Comparison of ENCODE assay signal across 19 cellular contexts in genomic region chr14:101844752-101845151, GRCh38.
DNase-seq lines count a peak whose midpoint lies in the region; ATAC-seq and TF ChIP-seq lines count a peak whose summit lies in the region.
"Had no signal": no experiment of that assay in that cellular context is flagged by ENCODE, and none has a peak within 500 bp of the region (broad histone marks: within the 10 kb centered on the region; RNA-seq: fewer than 3 reads in every experiment).

No MANE protein-coding gene starts in this region.

- no peaks in the 10 kb centered on the region for H3K9me3 ChIP-seq in CD8-positive, alpha-beta memory T cell (ENCODE audit: low read length)
- no peaks in the 10 kb centered on the region for H3K9me3 ChIP-seq in naive thymus-derived CD4-positive, alpha-beta T cell (ENCODE audit: control insufficient read depth in 2 of 3, low read length in 3 of 3)

- no peak overlapping the region for H3K27ac ChIP-seq in CD8-positive, alpha-beta memory T cell (ENCODE audit: low read depth, low read length)
- peak overlapping the region; percentile 30 for H3K27ac ChIP-seq in naive thymus-derived CD4-positive, alpha-beta T cell (ENCODE audit: low read depth, low read length)
- H3K27ac ChIP-seq: KMS-11, RWPE1 had no signal

- ATAC-seq in WTC11 (no peak), GM19395 (IDR thresholded peaks at IDR 0.05; ENCODE audit: unreplicated experiment) (no peak)
- no peak for ATAC-seq in naive thymus-derived CD4-positive, alpha-beta T cell
- ATAC-seq: SK-N-SH treated with all-trans-retinoic acid at 6 μM for 48 hours had no signal

- no peaks in the 10 kb centered on the region for H3K27me3 Mint-ChIP-seq in activated T-cell treated with anti-CD3 and anti-CD28 coated beads, Interleukin-2, amount 50 U/mL, for 24 hours
- H3K27me3 Mint-ChIP-seq in CD8-positive, alpha-beta memory T cell = no peaks in the 10 kb centered on the region
- no peaks in the 10 kb centered on the region for H3K27me3 Mint-ChIP-seq in WTC11 (ENCODE audit: low read depth)
- no peaks in the 10 kb centered on the region for H3K27me3 Mint-ChIP-seq in naive thymus-derived CD4-positive, alpha-beta T cell

- CTCF ChIA-PET in CD8-positive, alpha-beta memory T cell (lab: Charles Lee) = interaction anchor here (0.9 to 3.9 kb wide), 12 partner anchors 9 to 138 kb away, joined by 3 to 29 read pairs (median 4); no protein-coding TSS in a partner anchor
- CTCF ChIA-PET in WTC11 (lab: Charles Lee) = interaction anchor here (1.1 to 2.4 kb wide), 2 partner anchors 74 to 138 kb away, joined by 3 to 14 read pairs; no protein-coding TSS in a partner anchor
- CTCF ChIA-PET in naive thymus-derived CD4-positive, alpha-beta T cell (lab: Charles Lee) = interaction anchor here (0.9 to 3.6 kb wide), 6 partner anchors 9 to 137 kb away, joined by 3 to 42 read pairs (median 6); no protein-coding TSS in a partner anchor

- no peaks in the 10 kb centered on the region for H3K9me3 Mint-ChIP-seq in activated T-cell treated with anti-CD3 and anti-CD28 coated beads, Interleukin-2, amount 50 U/mL, for 24 hours
- H3K9me3 Mint-ChIP-seq in CD8-positive, alpha-beta memory T cell = no peaks in the 10 kb centered on the region
- no peaks in the 10 kb centered on the region for H3K9me3 Mint-ChIP-seq in WTC11
- H3K9me3 Mint-ChIP-seq in naive thymus-derived CD4-positive, alpha-beta T cell = no peaks in the 10 kb centered on the region
- H3K9me3 Mint-ChIP-seq: nephron had no signal

- H3K4me3 ChIP-seq in CD8-positive, alpha-beta memory T cell (ENCODE audit: low read length) = no peak overlapping the region
- no peak overlapping the region for H3K4me3 ChIP-seq in naive thymus-derived CD4-positive, alpha-beta T cell (ENCODE audit: low read length)

- peaks cover 64% of the 10 kb centered on the region for H3K36me3 Mint-ChIP-seq in activated T-cell treated with anti-CD3 and anti-CD28 coated beads, Interleukin-2, amount 50 U/mL, for 24 hours (ENCODE audit: low read depth)
- H3K36me3 Mint-ChIP-seq in CD8-positive, alpha-beta memory T cell = peaks cover 0 to 79% (median 8%) of the 10 kb centered on the region in 3 donors
- H3K36me3 Mint-ChIP-seq in WTC11 = no peaks in the 10 kb centered on the region
- peaks cover 3 to 21% (median 4%) of the 10 kb centered on the region in 5 donors for H3K36me3 Mint-ChIP-seq in naive thymus-derived CD4-positive, alpha-beta T cell

- POLR2A ChIA-PET in CD8-positive, alpha-beta memory T cell (lab: Charles Lee) = interaction anchor here (1.2 to 1.7 kb wide), 4 partner anchors 10 to 138 kb away, joined by 3 to 4 read pairs (median 4); no protein-coding TSS in a partner anchor
- POLR2A ChIA-PET in WTC11 (lab: Charles Lee) = no interaction called here
- POLR2A ChIA-PET in naive thymus-derived CD4-positive, alpha-beta T cell (lab: Charles Lee) = interaction anchor here (0.6 to 6.8 kb wide), 8 partner anchors 9 to 137 kb away, joined by 3 to 52 read pairs (median 5); no protein-coding TSS in a partner anchor

- peak overlapping the region; percentile 92 for H3K27ac Mint-ChIP-seq in activated T-cell treated with anti-CD3 and anti-CD28 coated beads, Interleukin-2, amount 50 U/mL, for 24 hours
- H3K27ac Mint-ChIP-seq in CD8-positive, alpha-beta memory T cell = peak overlapping the region in 7 of 8 donors; percentile 37 to 96 (median 80)
- 0 out of 2 replicates have a peak overlapping the region, but pooled peaks have one; percentile 21 for H3K27ac Mint-ChIP-seq in WTC11
- H3K27ac Mint-ChIP-seq in naive thymus-derived CD4-positive, alpha-beta T cell = peak overlapping the region in 7 of 9 donors; percentile 34 to 88 (median 79)
- H3K27ac Mint-ChIP-seq: nephron had no signal

- no peak for TF ChIP-seq CTCF in WTC11 (IDR thresholded peaks at IDR 0.05)

- no peak for DNase-seq in activated T-cell treated with anti-CD3 and anti-CD28 coated beads, Interleukin-2, amount 50 U/mL, for 24 hours
- no peak for DNase-seq in activated T-cell treated with anti-CD3 and anti-CD28 coated beads, Interleukin-2, amount 50 U/mL, for 1 hour
- DNase-seq in CD8-positive, alpha-beta memory T cell = no peak
- DNase-seq in WTC11 (ENCODE audit: low spot score) = no peak
- DNase-seq in naive thymus-derived CD4-positive, alpha-beta T cell = no peak
- DNase-seq in NCI-H82 treated with DMSO at 0.1 percent for 48 hours (lab: John Stamatoyannopoulos, UW; ENCODE audit: unreplicated experiment) = no peak
- DNase-seq in HPDE6-E6E7 (ENCODE audit: extremely low spot score) = no peak
- DNase-seq: activated CD4-positive, alpha-beta T cell treated with anti-CD3 and anti-CD28 coated beads, Interleukin-2, amount 50 U/mL, for 1 hour; hippocampal formation; islet precursor cell; NCI-H1930; NK-92 treated with Interleukin-12 subunit alpha and Interleukin-12 subunit beta, amount 100 ng/mL, for 24 hours; small intestine; stimulated activated CD4-positive, alpha-beta T cell treated with anti-CD3 and anti-CD28 coated beads, Interleukin-4, amount 100 ng/mL, for 24 hours had no signal

- no peak overlapping the region for H3K4me3 Mint-ChIP-seq in activated T-cell treated with anti-CD3 and anti-CD28 coated beads, Interleukin-2, amount 50 U/mL, for 24 hours
- peak overlapping the region in 3 of 7 donors; percentile 3 to 44 (median 21) for H3K4me3 Mint-ChIP-seq in CD8-positive, alpha-beta memory T cell
- no peak overlapping the region for H3K4me3 Mint-ChIP-seq in WTC11
- peak overlapping the region in 1 of 10 donors; percentile 12 for H3K4me3 Mint-ChIP-seq in naive thymus-derived CD4-positive, alpha-beta T cell
- H3K4me3 Mint-ChIP-seq: nephron had no signal

- intact Hi-C loops in naive thymus-derived CD4-positive, alpha-beta T cell (cut with micrococcal nuclease) = loop anchor here (5.0 kb wide), 1 partner anchor 33 kb away; no protein-coding TSS in a partner anchor

- peaks cover 88% of the 10 kb centered on the region for H3K4me1 ChIP-seq in CD8-positive, alpha-beta memory T cell (ENCODE audit: insufficient read depth, low read length)
- H3K4me1 ChIP-seq in naive thymus-derived CD4-positive, alpha-beta T cell (ENCODE audit: control insufficient read depth in 2 of 2, insufficient read depth in 2 of 2, low read length in 2 of 2) = peaks cover 54 to 60% of the 10 kb centered on the region in 2 donors

- H3K4me1 Mint-ChIP-seq in activated T-cell treated with anti-CD3 and anti-CD28 coated beads, Interleukin-2, amount 50 U/mL, for 24 hours (ENCODE audit: low read depth) = peaks cover 94% of the 10 kb centered on the region
- peaks cover 84 to 100% (median 96%) of the 10 kb centered on the region in 3 donors for H3K4me1 Mint-ChIP-seq in CD8-positive, alpha-beta memory T cell
- peaks cover 31% of the 10 kb centered on the region for H3K4me1 Mint-ChIP-seq in WTC11
- peaks cover 70 to 99% (median 93%) of the 10 kb centered on the region in 7 donors for H3K4me1 Mint-ChIP-seq in naive thymus-derived CD4-positive, alpha-beta T cell

- H3K27me3 ChIP-seq in CD8-positive, alpha-beta memory T cell (ENCODE audit: insufficient read depth, low read length, poor library complexity, severe bottlenecking) = no peaks in the 10 kb centered on the region
- H3K27me3 ChIP-seq in naive thymus-derived CD4-positive, alpha-beta T cell (ENCODE audit: control insufficient read depth in 2 of 2, insufficient read depth in 2 of 2, low read length in 2 of 2) = no peaks in the 10 kb centered on the region

- H3K36me3 ChIP-seq in CD8-positive, alpha-beta memory T cell (ENCODE audit: insufficient read depth, low read length) = peaks cover 13% of the 10 kb centered on the region
- H3K36me3 ChIP-seq in naive thymus-derived CD4-positive, alpha-beta T cell (ENCODE audit: control insufficient read depth in 2 of 3, insufficient read depth in 3 of 3, low read length in 3 of 3) = peaks cover 0 to 6% (median 0%) of the 10 kb centered on the region in 3 experiments

TF ChIP-seq in WTC11, 78 proteins besides CTCF, POLR2A, EP300 and RAD21 (continues in another document):
- TF ChIP-seq NFYB (CRISPR knock-in tag; conservative IDR thresholded peaks at IDR 0.05; ENCODE audit: low read depth) (no peak), TCF7 (CRISPR knock-in tag; IDR thresholded peaks at IDR 0.05; ENCODE audit: low read depth) (no peak), KAT7 (CRISPR knock-in tag; IDR thresholded peaks at IDR 0.05; ENCODE audit: borderline replicate concordance) (no peak), PRRX2 (CRISPR knock-in tag; IDR thresholded peaks at IDR 0.05) (no peak)
- TF ChIP-seq, protein P1, sequence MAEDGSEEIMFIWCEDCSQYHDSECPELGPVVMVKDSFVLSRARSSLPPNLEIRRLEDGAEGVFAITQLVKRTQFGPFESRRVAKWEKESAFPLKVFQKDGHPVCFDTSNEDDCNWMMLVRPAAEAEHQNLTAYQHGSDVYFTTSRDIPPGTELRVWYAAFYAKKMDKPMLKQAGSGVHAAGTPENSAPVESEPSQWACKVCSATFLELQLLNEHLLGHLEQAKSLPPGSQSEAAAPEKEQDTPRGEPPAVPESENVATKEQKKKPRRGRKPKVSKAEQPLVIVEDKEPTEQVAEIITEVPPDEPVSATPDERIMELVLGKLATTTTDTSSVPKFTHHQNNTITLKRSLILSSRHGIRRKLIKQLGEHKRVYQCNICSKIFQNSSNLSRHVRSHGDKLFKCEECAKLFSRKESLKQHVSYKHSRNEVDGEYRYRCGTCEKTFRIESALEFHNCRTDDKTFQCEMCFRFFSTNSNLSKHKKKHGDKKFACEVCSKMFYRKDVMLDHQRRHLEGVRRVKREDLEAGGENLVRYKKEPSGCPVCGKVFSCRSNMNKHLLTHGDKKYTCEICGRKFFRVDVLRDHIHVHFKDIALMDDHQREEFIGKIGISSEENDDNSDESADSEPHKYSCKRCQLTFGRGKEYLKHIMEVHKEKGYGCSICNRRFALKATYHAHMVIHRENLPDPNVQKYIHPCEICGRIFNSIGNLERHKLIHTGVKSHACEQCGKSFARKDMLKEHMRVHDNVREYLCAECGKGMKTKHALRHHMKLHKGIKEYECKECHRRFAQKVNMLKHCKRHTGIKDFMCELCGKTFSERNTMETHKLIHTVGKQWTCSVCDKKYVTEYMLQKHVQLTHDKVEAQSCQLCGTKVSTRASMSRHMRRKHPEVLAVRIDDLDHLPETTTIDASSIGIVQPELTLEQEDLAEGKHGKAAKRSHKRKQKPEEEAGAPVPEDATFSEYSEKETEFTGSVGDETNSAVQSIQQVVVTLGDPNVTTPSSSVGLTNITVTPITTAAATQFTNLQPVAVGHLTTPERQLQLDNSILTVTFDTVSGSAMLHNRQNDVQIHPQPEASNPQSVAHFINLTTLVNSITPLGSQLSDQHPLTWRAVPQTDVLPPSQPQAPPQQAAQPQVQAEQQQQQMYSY (CRISPR knock-in tag; IDR thresholded peaks at IDR 0.05) = no peak
- TF ChIP-seq, protein P2, sequence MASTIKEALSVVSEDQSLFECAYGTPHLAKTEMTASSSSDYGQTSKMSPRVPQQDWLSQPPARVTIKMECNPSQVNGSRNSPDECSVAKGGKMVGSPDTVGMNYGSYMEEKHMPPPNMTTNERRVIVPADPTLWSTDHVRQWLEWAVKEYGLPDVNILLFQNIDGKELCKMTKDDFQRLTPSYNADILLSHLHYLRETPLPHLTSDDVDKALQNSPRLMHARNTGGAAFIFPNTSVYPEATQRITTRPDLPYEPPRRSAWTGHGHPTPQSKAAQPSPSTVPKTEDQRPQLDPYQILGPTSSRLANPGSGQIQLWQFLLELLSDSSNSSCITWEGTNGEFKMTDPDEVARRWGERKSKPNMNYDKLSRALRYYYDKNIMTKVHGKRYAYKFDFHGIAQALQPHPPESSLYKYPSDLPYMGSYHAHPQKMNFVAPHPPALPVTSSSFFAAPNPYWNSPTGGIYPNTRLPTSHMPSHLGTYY (CRISPR knock-in tag; IDR thresholded peaks at IDR 0.05) = no peak

Comparison
In these comparisons a context has a peak if more than half of its experiments do, and no peak if none do; other contexts are left out.
1. H3K27ac Mint-ChIP-seq: peak in every context shown above with its lines; median percentile 92 in activated T-cell treated with anti-CD3 and anti-CD28 coated beads, Interleukin-2, amount 50 U/mL, for 24 hours; 80 in CD8-positive, alpha-beta memory T cell; 79 in naive thymus-derived CD4-positive, alpha-beta T cell; 21 in WTC11.